ENCODE assay signal across 23 cellular contexts in genomic region chr22:36225333-36225922, GRCh38. TPM values are rescaled to one million over a fixed set of nuclear protein-coding genes. Genes with fewer than 3 reads are reported as not detected.
"Had no signal": no experiment of that assay in that cellular context is flagged by ENCODE, and none has a peak within 500 bp of the region (broad histone marks: within the 10 kb centered on the region; RNA-seq: fewer than 3 reads in every experiment).

No MANE protein-coding gene starts in this region.

- H3K27ac ChIP-seq: VCaP had no signal

- DNase-seq: activated CD4-positive, alpha-beta memory T cell treated with anti-CD3 and anti-CD28 coated beads, Interleukin-2, amount 10 ng/mL, durations not matched to agents 7 days and 5 days; activated CD4-positive, alpha-beta T cell treated with anti-CD3 and anti-CD28 coated beads, Interleukin-2, amount 10 ng/mL, durations not matched to agents 7 days and 5 days; activated CD4-positive, CD25-positive, alpha-beta regulatory T cell; activated effector memory CD4-positive, alpha-beta T cell treated with anti-CD3 and anti-CD28 coated beads, Interleukin-2, amount 50 U/mL, for 16 hours; activated naive CD4-positive, alpha-beta T cell treated with Interleukin-2 at 50 U/mL for 16 hours; activated T-cell treated with anti-CD3 and anti-CD28 coated beads, Interleukin-2, amount 50 U/mL, for 4 hours; central memory CD4-positive, alpha-beta T cell; KG1; MG63; MV-4-11; NCI-H1092 treated with DMSO at 0.1 percent for 48 hours; NCI-H1436; NCI-H1694 treated with DMSO at 0.1 percent for 48 hours; NCI-H2029 treated with DMSO at 0.1 percent for 48 hours; NCI-H446; NCI-H524; PC-3; SHP77 treated with DMSO at 0.1 percent for 48 hours had no signal

- H3K27ac Mint-ChIP-seq: activated CD4-positive, alpha-beta memory T cell treated with anti-CD3 and anti-CD28 coated beads, Interleukin-2, amount 10 ng/mL, durations not matched to agents 7 days and 5 days; activated CD4-positive, alpha-beta T cell treated with anti-CD3 and anti-CD28 coated beads, Interleukin-2, amount 10 ng/mL, durations not matched to agents 7 days and 5 days; T-helper 1 cell treated with Interleukin-12 subunit alpha and Interleukin-12 subunit beta and Interleukin-4 antibody, amounts not matched to agents 30 μg/mL and 1 μg/mL, for 36 hours had no signal

- H3K4me3 ChIP-seq: MG63 had no signal

- ATAC-seq: activated T-cell treated with anti-CD3 and anti-CD28 coated beads, Interleukin-2, amount 50 U/mL, for 4 hours; PC-3 had no signal

- H3K9me3 ChIP-seq: MG63 had no signal

- H3K9me3 Mint-ChIP-seq: activated CD4-positive, alpha-beta memory T cell treated with anti-CD3 and anti-CD28 coated beads, Interleukin-2, amount 10 ng/mL, durations not matched to agents 7 days and 5 days; activated CD4-positive, alpha-beta T cell treated with anti-CD3 and anti-CD28 coated beads, Interleukin-2, amount 10 ng/mL, durations not matched to agents 7 days and 5 days; activated naive CD4-positive, alpha-beta T cell treated with anti-CD3 and anti-CD28 coated beads, Interleukin-2, amount 50 U/mL, for 72 hours; activated T-cell treated with anti-CD3 and anti-CD28 coated beads, Interleukin-2, amount 50 U/mL, for 4 hours; IgD-negative memory B cell; T-helper 1 cell treated with Interleukin-12 subunit alpha and Interleukin-12 subunit beta and Interleukin-4 antibody, amounts not matched to agents 30 μg/mL and 1 μg/mL, for 36 hours had no signal

- H3K27me3 ChIP-seq: MG63 had no signal

- H3K27me3 Mint-ChIP-seq: IgD-negative memory B cell had no signal

- H3K4me3 Mint-ChIP-seq: activated CD4-positive, alpha-beta memory T cell treated with anti-CD3 and anti-CD28 coated beads, Interleukin-2, amount 10 ng/mL, durations not matched to agents 7 days and 5 days; activated CD4-positive, alpha-beta T cell treated with anti-CD3 and anti-CD28 coated beads, Interleukin-2, amount 10 ng/mL, durations not matched to agents 7 days and 5 days; activated T-cell treated with anti-CD3 and anti-CD28 coated beads, Interleukin-2, amount 50 U/mL, for 4 hours; IgD-negative memory B cell; T-helper 1 cell treated with Interleukin-12 subunit alpha and Interleukin-12 subunit beta and Interleukin-4 antibody, amounts not matched to agents 30 μg/mL and 1 μg/mL, for 36 hours had no signal

RNA-seq across cellular contexts. Expression of gene APOL4, which starts 23.8 kb away (rescaled TPM):
- total RNA-seq: SK-MEL-5 had no signal
- polyA plus RNA-seq: IgD-negative memory B cell had no signal

RNA-seq across cellular contexts. Expression of gene APOL1, which starts 27.5 kb away (rescaled TPM):
- total RNA-seq: PC-3 had no signal
